In genomic region chr4:15420642-15421041, GRCh38 we compare ENCODE assay signal across 15 cellular contexts. TPM values are rescaled to one million over a fixed set of nuclear protein-coding genes. Genes with fewer than 3 reads are reported as not detected.
DNase-seq lines count a peak whose midpoint lies in the region; ATAC-seq, FAIRE-seq and TF ChIP-seq lines count a peak whose summit lies in the region.
"Had no signal": no experiment of that assay in that cellular context is flagged by ENCODE, and none has a peak within 500 bp of the region (broad histone marks: within the 10 kb centered on the region; RNA-seq: fewer than 3 reads in every experiment).

No MANE protein-coding gene starts in this region.

- no peak for FAIRE-seq in D721Med (lab: Jason Lieb, UNC)

- WGBS in GM23248 (ENCODE audit: low coverage in 1 of 2, low lambda C conversion rate in 2 of 2, missing lambda C conversion rate in 2 of 2), 2 experiments = 34 to 38% methylated on average over 2 of the region's 2 CpGs
- WGBS in sigmoid colon, 2 donors = 41 to 75% methylated on average over 2 of the region's 2 CpGs

- H3K27me3 ChIP-seq in GM23248 (replicated peaks; ENCODE audit: insufficient read depth) (no peaks in the 10 kb centered on the region), sigmoid colon (no peaks in the 10 kb centered on the region)
- H3K27me3 ChIP-seq: stomach had no signal

- H3K27ac ChIP-seq in GM23248 = no peak overlapping the region
- peak overlapping the region in 3 of 4 donors; percentile 27 to 52 (median 32) for H3K27ac ChIP-seq in sigmoid colon
- H3K27ac ChIP-seq: HL-60, lower lobe of right lung had no signal

- no peaks in the 10 kb centered on the region for H3F3A ChIP-seq in GM23248 (ENCODE audit: insufficient read depth)

- no peak overlapping the region for H3K9ac ChIP-seq in GM23248

- TF ChIP-seq CTCF in sigmoid colon (IDR thresholded peaks at IDR 0.05) (no peak), D721Med (IDR thresholded peaks at IDR 0.05; ENCODE audit: insufficient read depth, missing control alignments) (no peak)

- no peak for ATAC-seq in HG03565 (IDR thresholded peaks at IDR 0.05; ENCODE audit: unreplicated experiment)
- ATAC-seq: activated CD8-positive, alpha-beta T cell treated with anti-CD3 and anti-CD28 coated beads for 36 hours; lower lobe of right lung had no signal

- H3K9me3 ChIP-seq in GM23248 (ENCODE audit: low read depth) (no peaks in the 10 kb centered on the region), sigmoid colon (no peaks in the 10 kb centered on the region)
- H3K9me3 ChIP-seq: lower lobe of right lung, stomach had no signal

- intact Hi-C loops in sigmoid colon (cut with DNase I) = no loop called here

- H3K79me2 ChIP-seq in GM23248 (ENCODE audit: insufficient read depth) = no peaks in the 10 kb centered on the region

- peak; percentile 75 for DNase-seq in GM23248
- DNase-seq in amniotic stem cell (lab: John Stamatoyannopoulos, UW) = peak; percentile 26
- peak; percentile 96 for DNase-seq in foreskin melanocyte
- DNase-seq in sigmoid colon = no peak
- no peak for DNase-seq in DMS79 (lab: John Stamatoyannopoulos, UW)
- no peak for DNase-seq in D721Med (ENCODE audit: insufficient read length, low spot score)
- no peak for DNase-seq in mucosa of gallbladder (ENCODE audit: low spot score)
- DNase-seq: activated CD8-positive, alpha-beta T cell treated with anti-CD3 and anti-CD28 coated beads for 36 hours; CD4-positive, alpha-beta T cell; dermis blood vessel endothelial cell; lower lobe of right lung; MM.1S; stomach had no signal

- in situ Hi-C loops in GM23248 (cut with MboI) = no loop called here

- no peak overlapping the region for H3K4me2 ChIP-seq in GM23248 (ENCODE audit: unreplicated experiment)

- no peak for TF ChIP-seq EP300 in sigmoid colon (IDR thresholded peaks at IDR 0.05)

- no peak for TF ChIP-seq POLR2A in sigmoid colon (IDR thresholded peaks at IDR 0.05)

- H3K4me3 ChIP-seq in GM23248 (no peak overlapping the region), sigmoid colon (no peak overlapping the region)
- H3K4me3 ChIP-seq: lower lobe of right lung, stomach had no signal

- no peak overlapping the region for H2AFZ ChIP-seq in GM23248

- no peaks in the 10 kb centered on the region for H4K20me1 ChIP-seq in GM23248 (ENCODE audit: insufficient read depth)

- H3K9me2 ChIP-seq in GM23248 (ENCODE audit: insufficient read depth) = no peaks in the 10 kb centered on the region

- no peaks in the 10 kb centered on the region for H3K36me3 ChIP-seq in GM23248 (ENCODE audit: low read depth)
- no peaks in the 10 kb centered on the region for H3K36me3 ChIP-seq in sigmoid colon
- H3K36me3 ChIP-seq: lower lobe of right lung, stomach had no signal

- H3K4me1 ChIP-seq in GM23248 (ENCODE audit: insufficient read depth) (no peaks in the 10 kb centered on the region), sigmoid colon (peaks cover 0 to 50% (median 34%) of the 10 kb centered on the region in 4 donors)

RNA-seq across cellular contexts. Expression of gene C1QTNF7, which starts 7.2 kb away (rescaled TPM):
- not detected in 2 replicates for total RNA-seq in GM23248 (2014; rRNA removed; shearing (Covaris generic))
- polyA plus RNA-seq in GM23248 (2016; fragmentation: Nextera tagmentation; extraction: Ambion mirVana) = not detected in 2 replicates
- 10 to 100 TPM; 11.0 to 36.8 (median 18.9) TPM for total RNA-seq in sigmoid colon
- polyA plus RNA-seq in sigmoid colon = 1 to 10 TPM in 2 of 3 donors, under 1 TPM in 1; 0.46 to 2.4 (median 1.2) TPM
- total RNA-seq in mucosa of gallbladder = 28.2 TPM
- total RNA-seq: activated CD8-positive, alpha-beta T cell treated with anti-CD3 and anti-CD28 coated beads for 36 hours; CD4-positive, alpha-beta T cell; dermis blood vessel endothelial cell had no signal

RNA-seq across cellular contexts. Expression of gene CC2D2A, which starts 49.0 kb away (rescaled TPM):
- total RNA-seq in GM23248 (2014; rRNA removed; shearing (Covaris generic)) = 10.2 and 19.5 TPM in 2 replicates
- polyA plus RNA-seq in GM23248 (2016; fragmentation: Nextera tagmentation; extraction: Ambion mirVana) = 11.5 and 12.2 TPM in 2 replicates
- 100 to 1,000 TPM in 1 of 4 donors, 10 to 100 TPM in 3; 41.0 to 113 (median 51.3) TPM for total RNA-seq in sigmoid colon
- polyA plus RNA-seq in sigmoid colon = 1 to 10 TPM; 2.5 to 6.0 (median 3.8) TPM
- total RNA-seq in mucosa of gallbladder = 29.9 TPM
- total RNA-seq: activated CD8-positive, alpha-beta T cell treated with anti-CD3 and anti-CD28 coated beads for 36 hours; CD4-positive, alpha-beta T cell had no signal

Comparison
In these comparisons a context has a peak if more than half of its experiments do, and no peak if none do; other contexts are left out.
1. DNase-seq: peak in GM23248 (single experiment), amniotic stem cell (single experiment) and foreskin melanocyte (single experiment); none in sigmoid colon (single experiment), DMS79 (single experiment), D721Med (single experiment) and mucosa of gallbladder (single experiment).
2. RNA of gene C1QTNF7, which starts 7.2 kb away (total RNA-seq): 28.2 TPM in mucosa of gallbladder (single experiment) and 11.0 to 36.8 TPM in sigmoid colon; not detected in GM23248; every median in the first group is over 10 times any median in the second.